ENCODE assay signal across 21 cellular contexts in the genomic region with DNA sequence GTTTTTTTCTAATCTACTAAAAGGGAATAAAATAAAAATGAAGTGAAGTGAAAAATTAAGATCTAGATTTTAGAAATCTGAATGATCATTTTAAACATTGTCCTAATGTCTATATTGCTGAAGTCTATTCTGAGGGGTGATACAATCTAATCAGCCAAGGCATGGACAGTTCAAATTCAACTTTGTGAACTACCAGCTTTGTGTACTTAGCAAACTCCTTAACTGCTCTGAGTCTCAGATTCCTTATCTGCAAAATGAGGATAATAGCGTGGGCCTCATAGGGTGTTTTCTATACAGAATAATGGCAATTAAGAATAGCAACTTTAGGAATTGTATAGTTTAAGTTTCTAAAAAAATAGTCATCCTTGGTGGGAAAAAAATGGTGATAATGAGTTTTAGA. TPM values are rescaled to one million over a fixed set of nuclear protein-coding genes. Genes with fewer than 3 reads are reported as not detected.
DNase-seq lines count a peak whose midpoint lies in the region; ATAC-seq, FAIRE-seq and TF ChIP-seq lines count a peak whose summit lies in the region.
"Had no signal": no experiment of that assay in that cellular context is flagged by ENCODE, and none has a peak within 500 bp of the region (broad histone marks: within the 10 kb centered on the region; RNA-seq: fewer than 3 reads in every experiment).

No MANE protein-coding gene starts in this region.

- H3K9me1 ChIP-seq in K562 (ENCODE audit: control insufficient read depth, insufficient read depth, low read length): no peaks in the 10 kb centered on the region

- no peak for TF ChIP-seq POLR2A in K562 (conservative IDR thresholded peaks at IDR 0.05)
- TF ChIP-seq POLR2A in erythroblast (IDR thresholded peaks at IDR 0.05; ENCODE audit: low read length): no peak

- H3K4me1 ChIP-seq in K562 (replicated peaks in 1 of 2; ENCODE audit: control insufficient read depth in 2 of 2, insufficient read depth in 2 of 2, low read length in 2 of 2) (peaks cover 14 to 26% of the 10 kb centered on the region in 2 experiments), neutrophil (ENCODE audit: control insufficient read depth in 1 of 2, insufficient read depth in 1 of 2, low read depth in 1 of 2, low read length in 1 of 2) (no peaks in the 10 kb centered on the region)
- H3K4me1 ChIP-seq: BE2C; BLaER1 treated with 17β-estradiol and CSF1 and Interleukin-3, amounts not matched to agents 10 nM and 100 nM had no signal

- no peak overlapping the region for H2AFZ ChIP-seq in K562 (ENCODE audit: low read depth, low read length)
- H2AFZ ChIP-seq: GM23248 had no signal

- no peak overlapping the region for H3K4me2 ChIP-seq in K562 (ENCODE audit: insufficient read depth, low read length)
- H3K4me2 ChIP-seq: BLaER1 treated with 17β-estradiol and CSF1 and Interleukin-3, amounts not matched to agents 10 nM and 100 nM had no signal

- TF ChIP-seq CTCF in K562 (IDR thresholded peaks at IDR 0.05 in 2 of 3, conservative IDR thresholded peaks at IDR 0.05 in 1 of 3; ENCODE audit: insufficient read depth in 2 of 3, low read depth in 1 of 3, low read length in 3 of 3): no peak
- TF ChIP-seq CTCF in neutrophil (IDR thresholded peaks at IDR 0.05): no peak

- H3K79me2 ChIP-seq in K562 (ENCODE audit: control insufficient read depth, insufficient read depth, low read length): peaks cover 9% of the 10 kb centered on the region; the same call in 2 of the 3 replicates

- 9% methylated on average over 1 of the region's 1 CpG for WGBS in K562 (ENCODE audit: insufficient coverage, low coverage, missing lambda C conversion rate)

- no peak for TF ChIP-seq RAD21 in K562 (CRISPR knock-in tag; conservative IDR thresholded peaks at IDR 0.05 in 1 of 2, IDR thresholded peaks at IDR 0.05 in 1 of 2)

- no peak overlapping the region; the same call in 2 of the 3 replicates for H3K27ac ChIP-seq in K562 (ENCODE audit: extremely low read depth, low read depth, low read length)
- peak overlapping the region; percentile 26 for H3K27ac ChIP-seq in neutrophil
- H3K27ac ChIP-seq: BLaER1 treated with 17β-estradiol and CSF1 and Interleukin-3, amounts not matched to agents 10 nM and 100 nM; GM23248 had no signal

- no peaks in the 10 kb centered on the region for H4K20me1 ChIP-seq in K562 (replicated peaks; ENCODE audit: control insufficient read depth, insufficient read depth, low read length)

- H3K36me3 ChIP-seq in K562 (ENCODE audit: control insufficient read depth, insufficient read depth, low read length): peaks cover 55% of the 10 kb centered on the region; the same call in 2 of the 3 replicates
- H3K36me3 ChIP-seq in neutrophil: peaks cover 66% of the 10 kb centered on the region
- H3K36me3 ChIP-seq: BE2C had no signal

- in situ Hi-C loops in K562 (cut with MboI): no loop called here

- no peak for FAIRE-seq in K562 (lab: Jason Lieb, UNC)
- FAIRE-seq: A204.1, GM12891, H1 had no signal

- no peak overlapping the region for H3K9ac ChIP-seq in K562 (ENCODE audit: insufficient read depth in 1 of 2, low read depth in 2 of 2, low read length in 2 of 2)
- H3K9ac ChIP-seq: BLaER1 treated with 17β-estradiol and CSF1 and Interleukin-3, amounts not matched to agents 10 nM and 100 nM; GM23248 had no signal

- POLR2A ChIA-PET in K562 (lab: Yijun Ruan, JAX): no interaction called here

- TF ChIP-seq EP300 in K562 (IDR thresholded peaks at IDR 0.05; ENCODE audit: low read length): no peak; the same call in 1 of the 2 replicates

- intact Hi-C loops in K562 (cut with micrococcal nuclease): loop anchor here (2.0 to 10.0 kb wide), 2 partner anchors 31 to 235 kb away; partner anchors contain the start of genes BTBD10 and FAR1

- H3K27me3 ChIP-seq in K562 (ENCODE audit: control insufficient read depth in 2 of 2, insufficient read depth in 2 of 2, low read length in 2 of 2) (no peaks in the 10 kb centered on the region), neutrophil (no peaks in the 10 kb centered on the region)
- H3K27me3 ChIP-seq: BE2C; BLaER1 treated with 17β-estradiol and CSF1 and Interleukin-3, amounts not matched to agents 10 nM and 100 nM had no signal

- CTCF ChIA-PET in K562 (lab: Yijun Ruan, JAX; ENCODE audit: low intra/inter-chr PET ratio): no interaction called here

- ATAC-seq in K562 (peak; percentile 22; the same call in 1 of the 3 replicates), GM21825 (IDR thresholded peaks at IDR 0.05; ENCODE audit: unreplicated experiment) (no peak)

- H3K4me3 ChIP-seq in K562 (no peak overlapping the region), neutrophil (ENCODE audit: low read depth in 1 of 2, low read length in 1 of 2) (no peak overlapping the region)
- H3K4me3 ChIP-seq: BLaER1 treated with 17β-estradiol and CSF1 and Interleukin-3, amounts not matched to agents 10 nM and 100 nM; GM23248 had no signal

- BruUV-seq in K562 (replicated peaks; lab: Mats Ljungman, UMichigan): no TSS peak

- peak in 1 of 4 experiments; percentile 10 for DNase-seq in K562 (ENCODE audit: extremely low read depth in 1 of 4, low spot score in 3 of 4)
- DNase-seq in erythroblast (lab: John Stamatoyannopoulos, UW): peak; percentile 17 to 36
- no peak for DNase-seq in RKO (ENCODE audit: low spot score)
- DNase-seq in stimulated activated naive CD4-positive, alpha-beta T cell treated with Interleukin-2 at 50 U/mL for 16 hours (lab: John Stamatoyannopoulos, UW): no peak
- DNase-seq: AML-193; BE2C; Calu3; CD4-positive, alpha-beta T cell; COR-L47; DMS53; DMS79 treated with DMSO at 0.1 percent for 48 hours; GF-D8; GM23248; H7; HCEC 1CT had no signal

- H3K9me3 ChIP-seq in K562 (replicated peaks; ENCODE audit: control insufficient read depth, insufficient read depth, low read depth, low read length) (no peaks in the 10 kb centered on the region), neutrophil (no peaks in the 10 kb centered on the region)
- H3K9me3 ChIP-seq: BE2C; BLaER1 treated with 17β-estradiol and CSF1 and Interleukin-3, amounts not matched to agents 10 nM and 100 nM had no signal

TF ChIP-seq in K562, 482 proteins besides CTCF, POLR2A, EP300 and RAD21 (continues in another document):
- TF ChIP-seq FOXM1 (IDR thresholded peaks at IDR 0.05; ENCODE audit: low read depth) (peak; percentile 59; the same call in 1 of the 2 replicates), FOXM1 (CRISPR knock-in tag; IDR thresholded peaks at IDR 0.05; ENCODE audit: low read depth) (no peak), CHD4 (IDR thresholded peaks at IDR 0.05; ENCODE audit: insufficient read depth, insufficient replicate concordance, low read depth, low read length, poor library complexity, severe bottlenecking) (no peak), MYBL2 (IDR thresholded peaks at IDR 0.05; ENCODE audit: low read depth) (peak; percentile 47), MYBL2 (CRISPR knock-in tag; IDR thresholded peaks at IDR 0.05; ENCODE audit: borderline replicate concordance) (no peak), TEAD4 (IDR thresholded peaks at IDR 0.05; ENCODE audit: low read length) (peak; percentile 23; the same call in 1 of the 2 replicates), TEAD4 (CRISPR knock-in tag; IDR thresholded peaks at IDR 0.05; ENCODE audit: borderline replicate concordance) (no peak), ZNF232 (CRISPR knock-in tag; IDR thresholded peaks at IDR 0.05) (no peak), RCOR1 (IDR thresholded peaks at IDR 0.05; ENCODE audit: borderline replicate concordance in 1 of 2, low read depth in 2 of 2, low read length in 2 of 2) (peak in 1 of 2 experiments; percentile 49; a peak in 1 of 4 replicates), MEIS2 (IDR thresholded peaks at IDR 0.05; ENCODE audit: partially characterized antibody) (no peak), SMARCA4 (IDR thresholded peaks at IDR 0.05) (0 out of 2 replicates have a peak, but pooled peaks have one; percentile 24), ZNF444 (CRISPR knock-in tag; IDR thresholded peaks at IDR 0.05) (no peak), PCBP2 (IDR thresholded peaks at IDR 0.05; ENCODE audit: low read depth, low read length, poor library complexity, severe bottlenecking) (no peak), ARID1B (IDR thresholded peaks at IDR 0.05) (peak; percentile 43; the same call in 1 of the 2 replicates), ZNF124 (CRISPR knock-in tag; IDR thresholded peaks at IDR 0.05) (no peak), TAL1 (IDR thresholded peaks at IDR 0.05) (0 out of 2 replicates have a peak, but pooled peaks have one; percentile 15), ZNF75A (CRISPR knock-in tag; IDR thresholded peaks at IDR 0.05) (no peak), FOXA3 (CRISPR knock-in tag; conservative IDR thresholded peaks at IDR 0.05 in 1 of 2, IDR thresholded peaks at IDR 0.05 in 1 of 2) (peak in 1 of 2 experiments; percentile 77; a peak in 2 of 4 replicates), CBFA2T3 (IDR thresholded peaks at IDR 0.05) (peak; percentile 43; the same call in 1 of the 2 replicates)

RNA-seq across cellular contexts. Expression of gene FAR1, which starts 31.4 kb away (rescaled TPM):
- total RNA-seq in K562 (2011; cell fraction: chromatin; rRNA removed; ENCODE audit: low replicate concordance): 48.0 and 242 TPM in 2 replicates
- total RNA-seq in K562 (2011; cell fraction: nucleolus; rRNA removed): 14.3 and 23.7 TPM in 2 replicates
- total RNA-seq in K562 (2011; cell fraction: nucleoplasm; rRNA removed): 50.6 and 76.4 TPM in 2 replicates
- total RNA-seq in K562 (2014; rRNA removed): 31.2 and 33.0 TPM in 2 replicates
- total RNA-seq in K562 (2014; rRNA removed; fragmentation: Illumina TruSeq; extraction: Trizol): 63.6 and 80.0 TPM in 2 replicates
- total RNA-seq in K562 (2015; rRNA removed; fragmentation: Illumina TruSeq; extraction: Trizol): 46.8 and 52.6 TPM in 2 replicates
- 62.0 and 63.5 TPM in 2 replicates for total RNA-seq in K562 (2021)
- 73.5 and 88.2 TPM in 2 replicates for polyA plus RNA-seq in K562 (2011; rRNA removed)
- 24.8 and 32.3 TPM in 2 replicates for polyA plus RNA-seq in K562 (2011; cell fraction: cytosol; rRNA removed)
- polyA plus RNA-seq in K562 (2011; cell fraction: nucleus; rRNA removed): 51.1 and 85.3 TPM in 2 replicates
- polyA plus RNA-seq in K562 (2012): 35.4 and 39.3 TPM in 2 replicates
- polyA plus RNA-seq in K562 (2014; fragmentation: Illumina TruSeq; extraction: Trizol): 61.7 and 67.6 TPM in 2 replicates
- polyA plus RNA-seq in K562 (2014; fragmentation: Nextera tagmentation; extraction: Ambion mirVana): 10 to 100 TPM; 17.7 to 23.3 TPM
- 42.2 and 43.6 TPM in 2 replicates for polyA plus RNA-seq in K562 (2014; rRNA removed)
- 169 and 188 TPM in 2 replicates for polyA minus RNA-seq in K562 (2011; rRNA and poly(A)+ RNA removed)
- polyA minus RNA-seq in K562 (2011; cell fraction: cytosol; rRNA and poly(A)+ RNA removed): 38.2 and 48.4 TPM in 2 replicates
- 47.4 and 115 TPM in 2 replicates for polyA minus RNA-seq in K562 (2011; cell fraction: nucleus; rRNA and poly(A)+ RNA removed)

Comparison
In these comparisons a context has a peak if more than half of its experiments do, and no peak if none do; other contexts are left out.
1. DNase-seq: peak in erythroblast (2 of 2); none in RKO (single experiment) and stimulated activated naive CD4-positive, alpha-beta T cell treated with Interleukin-2 at 50 U/mL for 16 hours (single experiment).